14 cellular contexts compared by ENCODE assay signal in the genomic region with DNA sequence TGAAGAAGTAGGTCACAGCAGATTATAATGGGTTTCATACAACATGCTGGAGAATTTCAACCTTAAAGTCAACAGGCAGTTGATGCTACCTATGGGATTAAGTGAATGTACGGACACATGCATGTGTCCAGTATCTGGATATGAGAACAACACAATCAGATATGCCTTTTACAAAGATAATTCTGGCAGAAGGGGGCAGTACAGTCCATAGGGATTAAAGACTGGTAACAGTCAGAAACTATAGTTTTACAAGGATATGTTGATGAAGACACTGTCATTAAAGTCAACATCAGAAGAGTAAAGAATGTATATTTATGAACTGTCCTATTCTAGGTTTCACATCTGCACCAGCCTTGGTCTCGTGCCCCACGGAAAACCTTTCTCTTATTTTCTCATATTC. TPM values are rescaled to one million over a fixed set of nuclear protein-coding genes. Genes with fewer than 3 reads are reported as not detected.
A peak's percentile ranks its signal among the peaks of the same experiment; 100 is the strongest.
DNase-seq lines count a peak whose midpoint lies in the region; ATAC-seq and TF ChIP-seq lines count a peak whose summit lies in the region.
"Had no signal": no experiment of that assay in that cellular context is flagged by ENCODE, and none has a peak within 500 bp of the region (broad histone marks: within the 10 kb centered on the region; RNA-seq: fewer than 3 reads in every experiment).

No MANE protein-coding gene starts in this region.

- no peak for ATAC-seq in HG03159 (IDR thresholded peaks at IDR 0.05; ENCODE audit: unreplicated experiment)
- ATAC-seq: T-cell had no signal

- H3K9me3 ChIP-seq in DOHH2 (ENCODE audit: control insufficient read depth, insufficient read depth, low read length), result no peaks in the 10 kb centered on the region

- H3K4me3 Mint-ChIP-seq in activated CD4-positive, alpha-beta T cell treated with anti-CD3 and anti-CD28 coated beads, Interleukin-2, amount 10 ng/mL, durations not matched to agents 7 days and 5 days, result no peak overlapping the region
- H3K4me3 Mint-ChIP-seq: activated naive CD4-positive, alpha-beta T cell treated with anti-CD3 and anti-CD28 coated beads, Interleukin-2, amount 50 U/mL, for 24 hours; dendritic cell treated with granulocyte-macrophage colony-stimulating factor and Interleukin-4, amounts not matched to agents 40 ng/mL and 50 ng/mL, for 4 days; T-cell had no signal

- peaks cover 12% of the 10 kb centered on the region for H3K36me3 Mint-ChIP-seq in activated CD4-positive, alpha-beta T cell treated with anti-CD3 and anti-CD28 coated beads, Interleukin-2, amount 10 ng/mL, durations not matched to agents 7 days and 5 days (ENCODE audit: low read depth)

- no peaks in the 10 kb centered on the region for H3K27me3 Mint-ChIP-seq in activated CD4-positive, alpha-beta T cell treated with anti-CD3 and anti-CD28 coated beads, Interleukin-2, amount 10 ng/mL, durations not matched to agents 7 days and 5 days
- H3K27me3 Mint-ChIP-seq: activated naive CD4-positive, alpha-beta T cell treated with anti-CD3 and anti-CD28 coated beads, Interleukin-2, amount 50 U/mL, for 24 hours; dendritic cell treated with granulocyte-macrophage colony-stimulating factor and Interleukin-4, amounts not matched to agents 40 ng/mL and 50 ng/mL, for 4 days; T-cell had no signal

- no peaks in the 10 kb centered on the region for H3K79me2 ChIP-seq in DOHH2 (ENCODE audit: control insufficient read depth, low read length)

- H3K4me3 ChIP-seq in DOHH2 (ENCODE audit: low read length) (no peak overlapping the region), NB4 (ENCODE audit: low read depth, low read length) (no peak overlapping the region), choroid plexus epithelial cell (ENCODE audit: low read depth, low read length) (no peak overlapping the region)

- H3K4me1 Mint-ChIP-seq in activated CD4-positive, alpha-beta T cell treated with anti-CD3 and anti-CD28 coated beads, Interleukin-2, amount 10 ng/mL, durations not matched to agents 7 days and 5 days, result no peaks in the 10 kb centered on the region
- H3K4me1 Mint-ChIP-seq: activated naive CD4-positive, alpha-beta T cell treated with anti-CD3 and anti-CD28 coated beads, Interleukin-2, amount 50 U/mL, for 24 hours; T-cell had no signal

- POLR2A ChIA-PET in activated CD4-positive, alpha-beta T cell treated with anti-CD3 and anti-CD28 coated beads, Interleukin-2, amount 10 ng/mL, durations not matched to agents 7 days and 5 days (lab: Charles Lee), result no interaction called here

- no peaks in the 10 kb centered on the region for H4K20me1 ChIP-seq in DOHH2 (ENCODE audit: control insufficient read depth, insufficient read depth, low read depth, low read length)

- H3K9me2 ChIP-seq in DOHH2 (replicated peaks; ENCODE audit: control insufficient read depth, low read length), result no peaks in the 10 kb centered on the region

- DNase-seq in NB4 (ENCODE audit: low read depth) (peak; percentile 39), choroid plexus epithelial cell (ENCODE audit: low read depth) (peak; percentile 65), midbrain (lab: John Stamatoyannopoulos, UW) (peak; percentile 20), DMS114 treated with DMSO at 0.1 percent for 48 hours (lab: John Stamatoyannopoulos, UW; ENCODE audit: unreplicated experiment) (no peak), foreskin melanocyte (no peak)
- DNase-seq in activated CD4-positive, alpha-beta T cell treated with anti-CD3 and anti-CD28 coated beads, Interleukin-2, amount 10 ng/mL, durations not matched to agents 7 days and 5 days, result no peak
- DNase-seq: activated CD4-positive, alpha-beta T cell treated with anti-CD3 and anti-CD28 coated beads, Interleukin-2, amount 50 U/mL, for 48 hours; EL; NCI-H446 treated with DMSO at 0.1 percent for 48 hours; T-cell had no signal

- H3K4me1 ChIP-seq in DOHH2 (ENCODE audit: control insufficient read depth, low read length), result no peaks in the 10 kb centered on the region

- no peaks in the 10 kb centered on the region for H3K27me3 ChIP-seq in DOHH2 (ENCODE audit: control insufficient read depth, low read length)

- H3K4me2 ChIP-seq in DOHH2 (ENCODE audit: low read length), result no peak overlapping the region

- no peaks in the 10 kb centered on the region for H3K9me3 Mint-ChIP-seq in activated CD4-positive, alpha-beta T cell treated with anti-CD3 and anti-CD28 coated beads, Interleukin-2, amount 10 ng/mL, durations not matched to agents 7 days and 5 days
- H3K9me3 Mint-ChIP-seq: activated naive CD4-positive, alpha-beta T cell treated with anti-CD3 and anti-CD28 coated beads, Interleukin-2, amount 50 U/mL, for 24 hours; dendritic cell treated with granulocyte-macrophage colony-stimulating factor and Interleukin-4, amounts not matched to agents 40 ng/mL and 50 ng/mL, for 4 days; T-cell had no signal

- TF ChIP-seq POLR2A in NB4 (IDR thresholded peaks at IDR 0.05; ENCODE audit: extremely low read depth, insufficient read length), result no peak

- CTCF ChIA-PET in activated CD4-positive, alpha-beta T cell treated with anti-CD3 and anti-CD28 coated beads, Interleukin-2, amount 10 ng/mL, durations not matched to agents 7 days and 5 days (lab: Charles Lee), result no interaction called here

- no peak overlapping the region for H3K27ac ChIP-seq in DOHH2 (ENCODE audit: low read depth, low read length)

- peaks cover 21% of the 10 kb centered on the region for H3K36me3 ChIP-seq in DOHH2 (ENCODE audit: control insufficient read depth, low read length)

- TF ChIP-seq CTCF in DOHH2 (IDR thresholded peaks at IDR 0.05; ENCODE audit: low read depth, low read length, poor library complexity, severe bottlenecking) (peak; percentile 13), NB4 (IDR thresholded peaks at IDR 0.05; ENCODE audit: low read depth, low read length) (no peak), choroid plexus epithelial cell (conservative IDR thresholded peaks at IDR 0.05; ENCODE audit: low read depth, low read length) (peak; percentile 52)

- H3K27ac Mint-ChIP-seq in activated CD4-positive, alpha-beta T cell treated with anti-CD3 and anti-CD28 coated beads, Interleukin-2, amount 10 ng/mL, durations not matched to agents 7 days and 5 days, result no peak overlapping the region
- H3K27ac Mint-ChIP-seq: activated naive CD4-positive, alpha-beta T cell treated with anti-CD3 and anti-CD28 coated beads, Interleukin-2, amount 50 U/mL, for 24 hours; dendritic cell treated with granulocyte-macrophage colony-stimulating factor and Interleukin-4, amounts not matched to agents 40 ng/mL and 50 ng/mL, for 4 days; T-cell had no signal

- H3F3A ChIP-seq in DOHH2 (ENCODE audit: control insufficient read depth, insufficient read depth), result no peaks in the 10 kb centered on the region

RNA-seq across cellular contexts. Expression of a gene that starts 41.5 kb away (rescaled TPM):
- total RNA-seq in activated CD4-positive, alpha-beta T cell treated with anti-CD3 and anti-CD28 coated beads, Interleukin-2, amount 10 ng/mL, durations not matched to agents 7 days and 5 days, result 10 to 100 TPM in 1 of 2 experiments, 1 to 10 TPM in 1; 9.8 to 10.3 TPM

RNA-seq across cellular contexts. Expression of a gene that starts 41.9 kb away (rescaled TPM):
- total RNA-seq in activated CD4-positive, alpha-beta T cell treated with anti-CD3 and anti-CD28 coated beads, Interleukin-2, amount 10 ng/mL, durations not matched to agents 7 days and 5 days, result 10 to 100 TPM; 51.3 to 61.2 TPM

Comparison
In these comparisons a context has a peak if more than half of its experiments do, and no peak if none do; other contexts are left out.
1. DNase-seq: peak in NB4 (single experiment), choroid plexus epithelial cell (single experiment) and midbrain (single experiment); none in DMS114 treated with DMSO at 0.1 percent for 48 hours (single experiment), activated CD4-positive, alpha-beta T cell treated with anti-CD3 and anti-CD28 coated beads, Interleukin-2, amount 10 ng/mL, durations not matched to agents 7 days and 5 days (single experiment) and foreskin melanocyte (single experiment).